Comparison of ENCODE assay signal across 5 cellular contexts in the genomic region with DNA sequence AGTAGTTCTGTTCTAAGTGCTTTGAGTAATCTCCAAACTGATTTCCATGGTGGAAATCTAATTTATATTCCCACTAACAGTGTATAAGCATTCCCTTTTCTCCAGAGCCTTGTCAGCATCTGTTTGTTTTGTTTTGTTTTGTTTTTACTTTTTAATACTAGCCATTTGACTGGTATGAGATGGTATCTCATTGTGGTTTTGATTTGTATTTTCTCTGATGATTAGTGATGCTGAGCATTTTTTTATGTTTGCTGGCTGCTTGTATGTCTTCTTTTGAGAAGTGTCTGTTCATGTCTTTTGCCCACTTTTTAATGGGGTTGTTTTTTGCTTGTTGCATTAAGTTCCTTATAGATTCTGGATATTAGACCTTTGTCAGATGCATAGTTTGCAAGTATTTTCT.
DNase-seq lines count a peak whose midpoint lies in the region; ATAC-seq, FAIRE-seq and TF ChIP-seq lines count a peak whose summit lies in the region.
"Not testable (repeated sequence)": the region's sequence is repeated elsewhere in the genome, so short reads cannot be mapped to it uniquely, and the experiment has no call there.

No MANE protein-coding gene starts in this region.

- POLR2A ChIA-PET in A549 (lab: Yijun Ruan, JAX): not testable (repeated sequence)

- not testable (repeated sequence) for DNase-seq in A549 (ENCODE audit: low read depth in 1 of 2, low spot score in 1 of 2); D721Med (ENCODE audit: insufficient read length, low spot score)
- DNase-seq in EL: peak; percentile 33
- DNase-seq in LHCN-M2 (ENCODE audit: low read depth): peak; percentile 59
- DNase-seq in fibroblast of villous mesenchyme (ENCODE audit: low read depth): peak; percentile 60

- TF ChIP-seq CTCF in A549 (IDR thresholded peaks at IDR 0.05); D721Med (IDR thresholded peaks at IDR 0.05; ENCODE audit: insufficient read depth, missing control alignments); fibroblast of villous mesenchyme (IDR thresholded peaks at IDR 0.05; ENCODE audit: insufficient read depth, low read depth, low read length): not testable (repeated sequence)

- not testable (repeated sequence) for ATAC-seq in A549

- H3K4me3 ChIP-seq in A549; fibroblast of villous mesenchyme (ENCODE audit: low read depth, low read length): not testable (repeated sequence)

- H3K4me1 ChIP-seq in A549: not testable (repeated sequence)

- TF ChIP-seq RAD21 in A549 (conservative IDR thresholded peaks at IDR 0.05 in 1 of 2, IDR thresholded peaks at IDR 0.05 in 1 of 2): not testable (repeated sequence)

- TF ChIP-seq POLR2A in A549 (IDR thresholded peaks at IDR 0.05; ENCODE audit: low read length): not testable (repeated sequence)

- peak; percentile 49 for FAIRE-seq in A549 (lab: Jason Lieb, UNC)
- FAIRE-seq in D721Med (lab: Jason Lieb, UNC): peak; percentile 81

- H3K4me2 ChIP-seq in A549: not testable (repeated sequence)

- H3K9me3 ChIP-seq in A549: not testable (repeated sequence)

- CTCF ChIA-PET in A549 (lab: Yijun Ruan, JAX): not testable (repeated sequence)

- not testable (repeated sequence) for H3K27ac ChIP-seq in A549

- not testable (repeated sequence) for TF ChIP-seq EP300 in A549 (IDR thresholded peaks at IDR 0.05)
